In the genomic region with DNA sequence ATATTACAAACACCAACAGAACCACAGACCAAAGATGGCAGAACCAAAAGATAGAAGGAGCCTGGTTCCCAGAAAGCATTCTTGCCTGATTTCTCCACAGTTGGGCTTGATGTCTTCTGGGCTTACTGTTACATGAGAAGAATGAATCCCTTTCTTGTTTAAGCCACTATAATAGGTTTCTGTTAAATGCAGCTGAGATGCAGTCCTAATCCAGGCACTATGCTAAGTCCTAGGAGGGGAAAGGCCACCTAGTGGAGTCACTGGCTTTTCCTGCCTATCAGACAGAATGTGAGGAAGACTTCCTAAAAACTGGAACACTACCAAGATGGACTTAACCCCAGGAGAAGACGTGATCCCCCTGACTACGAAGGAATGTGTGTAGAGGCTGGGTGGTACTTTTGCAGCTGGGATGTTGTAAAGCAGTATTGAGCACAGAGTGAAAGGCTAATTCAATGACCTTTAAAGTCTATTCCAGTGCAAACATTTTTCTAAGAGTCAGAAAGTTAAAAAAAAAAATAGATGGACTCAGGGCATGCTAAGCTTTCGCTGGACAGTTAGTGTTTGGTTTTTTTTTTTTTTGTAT, we compare ENCODE assay signal across 9 cellular contexts. TPM values are rescaled to one million over a fixed set of nuclear protein-coding genes. Genes with fewer than 3 reads are reported as not detected.
DNase-seq lines count a peak whose midpoint lies in the region; ATAC-seq, FAIRE-seq and TF ChIP-seq lines count a peak whose summit lies in the region.
"Had no signal": no experiment of that assay in that cellular context is flagged by ENCODE, and none has a peak within 500 bp of the region (broad histone marks: within the 10 kb centered on the region; RNA-seq: fewer than 3 reads in every experiment).

No MANE protein-coding gene starts in this region.

- TF ChIP-seq POLR2A in prostate gland (IDR thresholded peaks at IDR 0.05) = no peak

- no peaks in the 10 kb centered on the region for H3K36me3 Mint-ChIP-seq in astrocyte (ENCODE audit: low read depth, unreplicated experiment)

- intact Hi-C loops in left lung (cut with DNase I) = loop anchor here in 1 of 2 donors (10.0 kb wide), 2 partner anchors 249 to 549 kb away; no protein-coding TSS in a partner anchor
- intact Hi-C loops in prostate gland (cut with DNase I) = loop anchor here (5.0 to 10.0 kb wide), 4 partner anchors 256 to 609 kb away; a partner anchor contains a TSS

- H3K27me3 Mint-ChIP-seq in astrocyte (ENCODE audit: low read depth, unreplicated experiment) = no peaks in the 10 kb centered on the region

- no peak for FAIRE-seq in astrocyte (lab: Jason Lieb, UNC)

- H4K20me1 ChIP-seq in astrocyte (ENCODE audit: insufficient read depth, low read length) = no peaks in the 10 kb centered on the region

- H3K9me3 ChIP-seq in astrocyte (ENCODE audit: insufficient read depth, low read depth, low read length) (no peaks in the 10 kb centered on the region), left lung (peaks cover 0 to 8% of the 10 kb centered on the region in 2 donors), prostate gland (no peaks in the 10 kb centered on the region)

- H3K9ac ChIP-seq in astrocyte (ENCODE audit: low read length) = no peak overlapping the region

- DNase-seq in HT-29 (ENCODE audit: low spot score) (peak; percentile 63), astrocyte (ENCODE audit: low read depth) (peak; percentile 21), left lung (no peak), prostate gland (ENCODE audit: low spot score) (no peak), activated gamma-delta T cell treated with Interleukin-2 at 50 U/mL for 16 hours (no peak)
- DNase-seq in stimulated activated CD8-positive, alpha-beta memory T cell treated with anti-CD3 and anti-CD28 coated beads, Interleukin-4, amount 100 ng/mL, for 48 hours = no peak
- DNase-seq: activated T-cell treated with anti-CD3 and anti-CD28 coated beads for 4 hours had no signal

- ATAC-seq in left lung (peak; percentile 64), GM21515 (IDR thresholded peaks at IDR 0.05; ENCODE audit: unreplicated experiment) (no peak)

- H3K4me1 ChIP-seq in astrocyte (ENCODE audit: insufficient read depth, low read length) = no peaks in the 10 kb centered on the region
- H3K4me1 ChIP-seq in left lung = peaks cover 0 to 9% of the 10 kb centered on the region in 2 donors
- H3K4me1 ChIP-seq in prostate gland (replicated peaks) = no peaks in the 10 kb centered on the region

- no peaks in the 10 kb centered on the region for H3K9me3 Mint-ChIP-seq in astrocyte (ENCODE audit: unreplicated experiment)

- no peak overlapping the region for H3K4me3 ChIP-seq in astrocyte (ENCODE audit: insufficient read depth, low read depth, low read length)
- H3K4me3 ChIP-seq in left lung = no peak overlapping the region
- no peak overlapping the region for H3K4me3 ChIP-seq in prostate gland

- no peaks in the 10 kb centered on the region for H3K79me2 ChIP-seq in astrocyte (ENCODE audit: insufficient read depth, low read length)

- 40% methylated on average over 3 of the region's 3 CpGs for WGBS in prostate gland

- peak; percentile 44 for TF ChIP-seq CTCF in C4-2B (conservative IDR thresholded peaks at IDR 0.05)
- TF ChIP-seq CTCF in astrocyte (IDR thresholded peaks at IDR 0.05; ENCODE audit: insufficient read depth, low read depth, low read length) = peak; percentile 33
- no peak for TF ChIP-seq CTCF in left lung (IDR thresholded peaks at IDR 0.05)
- TF ChIP-seq CTCF in prostate gland (IDR thresholded peaks at IDR 0.05) = peak in 2 of 4 experiments; percentile 20 to 37

- no peak overlapping the region for H3K4me2 ChIP-seq in astrocyte (ENCODE audit: low read length)

- H3K4me1 Mint-ChIP-seq in astrocyte (ENCODE audit: low read depth, unreplicated experiment) = peaks cover 10% of the 10 kb centered on the region

- H3K27ac Mint-ChIP-seq in astrocyte (ENCODE audit: unreplicated experiment) = no peak overlapping the region

- H3K27ac ChIP-seq in C4-2B = no peak overlapping the region
- H3K27ac ChIP-seq in astrocyte (ENCODE audit: low read depth, low read length) = no peak overlapping the region
- no peak overlapping the region for H3K27ac ChIP-seq in left lung
- no peak overlapping the region for H3K27ac ChIP-seq in prostate gland

- no peaks in the 10 kb centered on the region for H3K27me3 ChIP-seq in astrocyte (ENCODE audit: insufficient read depth, low read length)
- no peaks in the 10 kb centered on the region for H3K27me3 ChIP-seq in left lung
- H3K27me3 ChIP-seq in prostate gland (replicated peaks; ENCODE audit: insufficient read depth) = no peaks in the 10 kb centered on the region

- H3K4me3 Mint-ChIP-seq in astrocyte (ENCODE audit: unreplicated experiment) = no peak overlapping the region

- no peak overlapping the region for H2AFZ ChIP-seq in astrocyte (ENCODE audit: low read depth, low read length)

- no peaks in the 10 kb centered on the region for H3K36me3 ChIP-seq in astrocyte (ENCODE audit: insufficient read depth, low read length)
- H3K36me3 ChIP-seq in left lung = no peaks in the 10 kb centered on the region
- H3K36me3 ChIP-seq in prostate gland = no peaks in the 10 kb centered on the region

RNA-seq across cellular contexts. Expression of a gene that starts 34.3 kb away (rescaled TPM):
- 0.97 and 2.7 TPM in 2 replicates for total RNA-seq in HT-29 (2014; rRNA removed; shearing (Covaris generic))
- total RNA-seq in astrocyte = 4.7 and 7.0 TPM in 2 replicates
- total RNA-seq in left lung = 1 to 10 TPM; 3.7 to 6.4 TPM
- total RNA-seq in prostate gland = 1 to 10 TPM; 1.6 to 4.8 TPM

Comparison
In these comparisons a context has a peak if more than half of its experiments do, and no peak if none do; other contexts are left out.
1. CTCF ChIP-seq: peak in C4-2B (single experiment) and astrocyte (single experiment); none in left lung (0 of 2).
2. DNase-seq: peak in HT-29 (single experiment) and astrocyte (single experiment); none in left lung (0 of 2), stimulated activated CD8-positive, alpha-beta memory T cell treated with anti-CD3 and anti-CD28 coated beads, Interleukin-4, amount 100 ng/mL, for 48 hours (single experiment), prostate gland (single experiment) and activated gamma-delta T cell treated with Interleukin-2 at 50 U/mL for 16 hours (single experiment).